8 cellular contexts compared by ENCODE assay signal in the genomic region with DNA sequence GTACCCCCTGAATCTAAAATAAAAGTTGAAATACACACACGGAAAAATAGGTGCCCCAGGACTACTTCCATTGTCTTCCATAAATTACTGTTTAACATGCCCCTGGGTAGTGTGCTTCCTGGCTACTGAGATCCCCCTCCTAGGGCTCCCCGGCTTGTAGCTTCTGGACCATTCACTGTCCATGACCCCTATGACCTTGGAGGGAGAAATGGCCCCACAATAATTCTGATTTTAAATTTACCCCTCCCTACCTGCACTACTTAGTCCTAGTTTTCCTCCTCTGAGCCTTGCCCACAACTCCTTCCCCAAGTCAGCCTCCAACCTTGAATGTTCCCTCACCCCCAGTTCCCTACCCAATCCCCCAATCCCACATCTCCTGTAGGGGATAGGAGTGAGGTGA. TPM values are rescaled to one million over a fixed set of nuclear protein-coding genes. Genes with fewer than 3 reads are reported as not detected.
DNase-seq lines count a peak whose midpoint lies in the region; ATAC-seq and TF ChIP-seq lines count a peak whose summit lies in the region.

No MANE protein-coding gene starts in this region.

- H3K27ac ChIP-seq in DOHH2 (ENCODE audit: low read depth, low read length) = no peak overlapping the region
- H3K27ac ChIP-seq in VCaP = peak overlapping the region; percentile 99
- peak overlapping the region; percentile 94 to 99 (median 97) for H3K27ac ChIP-seq in gastroesophageal sphincter
- H3K27ac ChIP-seq in gastrocnemius medialis = peak overlapping the region; percentile 93 to 100 (median 96)

- DNase-seq in gastrocnemius medialis (peak in 1 of 2 donors; percentile 31), NCI-H1694 (lab: John Stamatoyannopoulos, UW) (no peak), HUDEP-2 (lab: John Stamatoyannopoulos, UW; ENCODE audit: unreplicated experiment in 76 of 76) (no peak), SKM-1 (lab: John Stamatoyannopoulos, UW; ENCODE audit: unreplicated experiment) (no peak)

- H3K9me2 ChIP-seq in DOHH2 (replicated peaks; ENCODE audit: control insufficient read depth, low read length) = no peaks in the 10 kb centered on the region

- H3K4me3 ChIP-seq in DOHH2 (ENCODE audit: low read length) (peak overlapping the region; percentile 43), gastroesophageal sphincter (peak overlapping the region in 1 of 2 donors; percentile 48), gastrocnemius medialis (peak overlapping the region in 2 of 4 donors; percentile 29 to 51)

- TF ChIP-seq POLR2A in gastroesophageal sphincter (IDR thresholded peaks at IDR 0.05) (no peak), gastrocnemius medialis (IDR thresholded peaks at IDR 0.05) (no peak)

- ATAC-seq in gastroesophageal sphincter = no peak
- ATAC-seq in gastrocnemius medialis = no peak
- no peak for ATAC-seq in GM21423 (IDR thresholded peaks at IDR 0.05; ENCODE audit: unreplicated experiment)

- peaks cover 62% of the 10 kb centered on the region for H3K4me1 ChIP-seq in DOHH2 (ENCODE audit: control insufficient read depth, low read length)
- peaks cover 33 to 80% (median 58%) of the 10 kb centered on the region in 3 donors for H3K4me1 ChIP-seq in gastroesophageal sphincter
- peaks cover 67 to 75% of the 10 kb centered on the region in 2 donors for H3K4me1 ChIP-seq in gastrocnemius medialis

- peak overlapping the region; percentile 63 for H3K4me2 ChIP-seq in DOHH2 (ENCODE audit: low read length)

- H3F3A ChIP-seq in DOHH2 (ENCODE audit: control insufficient read depth, insufficient read depth) = peaks cover 21% of the 10 kb centered on the region

- H4K20me1 ChIP-seq in DOHH2 (ENCODE audit: control insufficient read depth, insufficient read depth, low read depth, low read length) = no peaks in the 10 kb centered on the region

- no peak for TF ChIP-seq EP300 in gastroesophageal sphincter (IDR thresholded peaks at IDR 0.05)

- in situ Hi-C loops in gastrocnemius medialis (cut with MboI; ENCODE audit: low sequenced_read_pairs in 4 of 4) = loop anchor here in 2 of 4 donors (5.0 to 10.0 kb wide), 2 partner anchors 53 to 55 kb away; no protein-coding TSS in a partner anchor

- 0 to 7% methylated on average over 1 to 2 of the region's 2 CpGs for WGBS in gastroesophageal sphincter (ENCODE audit: low coverage in 1 of 2), 2 donors

- TF ChIP-seq CTCF in DOHH2 (IDR thresholded peaks at IDR 0.05; ENCODE audit: low read depth, low read length, poor library complexity, severe bottlenecking) (no peak), VCaP (conservative IDR thresholded peaks at IDR 0.05) (no peak), gastroesophageal sphincter (IDR thresholded peaks at IDR 0.05) (no peak), gastrocnemius medialis (IDR thresholded peaks at IDR 0.05 in 4 of 5, conservative IDR thresholded peaks at IDR 0.05 in 1 of 5) (no peak)

- H3K79me2 ChIP-seq in DOHH2 (ENCODE audit: control insufficient read depth, low read length) = no peaks in the 10 kb centered on the region

- H3K27me3 ChIP-seq in DOHH2 (ENCODE audit: control insufficient read depth, low read length) (peaks cover 8% of the 10 kb centered on the region), gastroesophageal sphincter (no peaks in the 10 kb centered on the region), gastrocnemius medialis (no peaks in the 10 kb centered on the region)

- intact Hi-C loops in gastrocnemius medialis (cut with DNase I; ENCODE audit: low total_unique reads) = loop anchor here (5.0 kb wide), 2 partner anchors 175 to 205 kb away; partner anchors contain the start of gene CDC6

- H3K36me3 ChIP-seq in DOHH2 (ENCODE audit: control insufficient read depth, low read length) (no peaks in the 10 kb centered on the region), gastroesophageal sphincter (no peaks in the 10 kb centered on the region), gastrocnemius medialis (no peaks in the 10 kb centered on the region)

- H3K9me3 ChIP-seq in DOHH2 (ENCODE audit: control insufficient read depth, insufficient read depth, low read length) (no peaks in the 10 kb centered on the region), gastroesophageal sphincter (no peaks in the 10 kb centered on the region), gastrocnemius medialis (no peaks in the 10 kb centered on the region)

RNA-seq across cellular contexts. Expression of gene MSL1, which starts 9.6 kb away (rescaled TPM):
- total RNA-seq in gastroesophageal sphincter = 100 to 1,000 TPM in 1 of 4 donors, 10 to 100 TPM in 3; 67.0 to 107 (median 88.1) TPM
- 10 to 100 TPM; 75.7 to 96.3 (median 85.9) TPM for total RNA-seq in gastrocnemius medialis

RNA-seq across cellular contexts. Expression of gene NR1D1, which starts 11.8 kb away (rescaled TPM):
- total RNA-seq in gastroesophageal sphincter (10 to 100 TPM in 3 of 4 donors, 1 to 10 TPM in 1; 1.5 to 20.4 (median 18.3) TPM), gastrocnemius medialis (10 to 100 TPM; 16.0 to 34.2 (median 18.3) TPM)

RNA-seq across cellular contexts. Expression of gene CASC3, which starts 28.1 kb away (rescaled TPM):
- 100 to 1,000 TPM in 1 of 4 donors, 10 to 100 TPM in 3; 63.1 to 114 (median 89.1) TPM for total RNA-seq in gastroesophageal sphincter
- total RNA-seq in gastrocnemius medialis = 10 to 100 TPM; 35.8 to 41.3 (median 39.8) TPM

RNA-seq across cellular contexts. Expression of gene THRA, which starts 49.4 kb away (rescaled TPM):
- total RNA-seq in gastroesophageal sphincter = 100 to 1,000 TPM in 2 of 4 donors, 10 to 100 TPM in 2; 84.8 to 133 (median 102) TPM
- 10 to 100 TPM; 42.2 to 71.6 (median 48.2) TPM for total RNA-seq in gastrocnemius medialis

RNA-seq across cellular contexts. Expression of gene MED24, which starts 58.0 kb away (rescaled TPM):
- total RNA-seq in gastroesophageal sphincter (10 to 100 TPM; 42.1 to 57.9 (median 50.3) TPM), gastrocnemius medialis (100 to 1,000 TPM in 2 of 4 donors, 10 to 100 TPM in 2; 54.2 to 124 (median 93.9) TPM)
